Comparison of ENCODE assay signal across 31 cellular contexts in the genomic region with DNA sequence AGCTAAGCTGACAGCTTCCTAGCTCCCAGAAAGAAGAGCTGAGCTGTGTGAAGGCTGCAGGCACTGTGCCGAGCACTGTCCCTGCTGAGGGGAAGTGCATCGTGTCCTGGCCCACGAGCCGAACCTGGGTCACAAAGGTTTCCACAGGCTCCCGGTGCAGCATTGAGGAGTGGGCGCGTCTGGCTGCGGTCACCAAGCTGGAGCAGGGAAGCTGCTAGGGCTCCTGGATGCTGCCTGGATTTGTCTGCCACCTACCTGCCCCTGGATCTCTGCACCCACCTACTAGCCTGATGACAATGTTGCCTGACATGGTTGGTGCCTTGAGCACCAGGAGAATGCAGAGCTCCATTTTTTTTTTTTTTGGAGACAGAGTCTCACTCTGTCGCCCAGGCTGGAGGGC. TPM values are rescaled to one million over a fixed set of nuclear protein-coding genes. Genes with fewer than 3 reads are reported as not detected.
"Had no signal": no experiment of that assay in that cellular context is flagged by ENCODE, and none has a peak within 500 bp of the region (broad histone marks: within the 10 kb centered on the region; RNA-seq: fewer than 3 reads in every experiment).

No MANE protein-coding gene starts in this region.

- H3K27me3 ChIP-seq: dorsolateral prefrontal cortex, heart right ventricle, pancreas, right lobe of liver, testis, tibial nerve had no signal

- H3K9me3 ChIP-seq: heart right ventricle, left ventricle myocardium inferior, pancreas, right lobe of liver, testis, tibial nerve had no signal

- DNase-seq: central memory CD4-positive, alpha-beta T cell; cortex of kidney; dorsolateral prefrontal cortex; effector CD8-positive, alpha-beta T cell; heart right ventricle; left cardiac atrium; left ventricle myocardium inferior; naive thymus-derived CD4-positive, alpha-beta T cell; occipital lobe; stimulated activated CD4-positive, alpha-beta T cell treated with anti-CD3 and anti-CD28 coated beads, Interleukin-15, amount 100 ng/mL, for 24 hours; stimulated activated CD4-positive, alpha-beta T cell treated with anti-CD3 and anti-CD28 coated beads, Interleukin-2, amount 100 ng/mL, for 24 hours; stimulated activated CD4-positive, alpha-beta T cell treated with anti-CD3 and anti-CD28 coated beads, Interleukin-4, amount 100 ng/mL, for 4 hours; stimulated activated naive B cell treated with anti-CD40 and anti-IgM and Interleukin-4, amounts not matched to agents 10 μg/mL and 1 μg/mL and 100 μg/mL, for 72 hours; stimulated activated naive CD8-positive, alpha-beta T cell treated with anti-CD3 and anti-CD28 coated beads, Interleukin-15, amount 100 ng/mL, for 72 hours; testis had no signal

- H3K27ac Mint-ChIP-seq: progenitor cell of endocrine pancreas; stimulated activated naive B cell treated with anti-CD40 and anti-IgM and Interleukin-4, amounts not matched to agents 10 μg/mL and 1 μg/mL and 100 μg/mL, for 72 hours; stimulated activated naive CD8-positive, alpha-beta T cell treated with anti-CD3 and anti-CD28 coated beads, Interleukin-15, amount 100 ng/mL, for 72 hours had no signal

- ATAC-seq: esophagus mucosa; heart right ventricle; left cardiac atrium; naive thymus-derived CD4-positive, alpha-beta T cell; pancreas; stimulated activated naive B cell treated with anti-CD40 and anti-IgM and Interleukin-4, amounts not matched to agents 10 μg/mL and 1 μg/mL and 100 μg/mL, for 72 hours had no signal

- H3K36me3 ChIP-seq: heart right ventricle, left ventricle myocardium inferior, pancreas, right lobe of liver had no signal

- H3K27ac ChIP-seq: dorsolateral prefrontal cortex, heart right ventricle, left ventricle myocardium inferior, pancreas, right lobe of liver, testis, tibial nerve had no signal

- H3K4me3 ChIP-seq: dorsolateral prefrontal cortex, heart right ventricle, left ventricle myocardium inferior, pancreas, right lobe of liver, testis, tibial nerve had no signal

- H3K4me3 Mint-ChIP-seq: naive thymus-derived CD4-positive, alpha-beta T cell; stimulated activated naive B cell treated with anti-CD40 and anti-IgM and Interleukin-4, amounts not matched to agents 10 μg/mL and 1 μg/mL and 100 μg/mL, for 72 hours; stimulated activated naive CD8-positive, alpha-beta T cell treated with anti-CD3 and anti-CD28 coated beads, Interleukin-15, amount 100 ng/mL, for 72 hours had no signal

- H3K27me3 Mint-ChIP-seq: progenitor cell of endocrine pancreas; stimulated activated naive CD8-positive, alpha-beta T cell treated with anti-CD3 and anti-CD28 coated beads, Interleukin-15, amount 100 ng/mL, for 72 hours had no signal

- H3K4me1 ChIP-seq: heart right ventricle, right lobe of liver, testis had no signal

- H3K9me3 Mint-ChIP-seq: naive thymus-derived CD4-positive, alpha-beta T cell; neural crest cell; stimulated activated naive B cell treated with anti-CD40 and anti-IgM and Interleukin-4, amounts not matched to agents 10 μg/mL and 1 μg/mL and 100 μg/mL, for 72 hours; stimulated activated naive CD8-positive, alpha-beta T cell treated with anti-CD3 and anti-CD28 coated beads, Interleukin-15, amount 100 ng/mL, for 72 hours had no signal

RNA-seq across cellular contexts. Expression of gene PRSS33, which starts 41.4 kb away (rescaled TPM):
- total RNA-seq: esophagus mucosa, fibroblast of lung, frontal cortex, glomerular endothelial cell, left cardiac atrium, left ventricle myocardium inferior, lung microvascular endothelial cell, mesenteric fat pad, mononuclear cell, occipital lobe, pancreas, renal cortical epithelial cell, right lobe of liver, subcutaneous adipose tissue, tibial nerve, ureter had no signal
- polyA plus RNA-seq: fibroblast of lung; heart right ventricle; keratinocyte; naive thymus-derived CD4-positive, alpha-beta T cell had no signal

RNA-seq across cellular contexts. Expression of gene PRSS41, which starts 52.3 kb away (rescaled TPM):
- total RNA-seq: dorsolateral prefrontal cortex; esophagus mucosa; fibroblast of lung; frontal cortex; glomerular endothelial cell; heart right ventricle; left cardiac atrium; left ventricle myocardium inferior; lung microvascular endothelial cell; mesenteric fat pad; mononuclear cell; naive thymus-derived CD4-positive, alpha-beta T cell; neural crest cell; occipital lobe; pancreas; progenitor cell of endocrine pancreas; renal cortical epithelial cell; right lobe of liver; subcutaneous adipose tissue; tibial nerve; ureter had no signal
- polyA plus RNA-seq: fibroblast of lung; heart right ventricle; keratinocyte; naive thymus-derived CD4-positive, alpha-beta T cell; pancreas had no signal
